Comparison of ENCODE assay signal across 25 cellular contexts in genomic region chr10:1213707-1214675, GRCh38.
"Had no signal": no experiment of that assay in that cellular context is flagged by ENCODE, and none has a peak within 500 bp of the region (broad histone marks: within the 10 kb centered on the region; RNA-seq: fewer than 3 reads in every experiment).

No MANE protein-coding gene starts in this region.

- H3K4me1 Mint-ChIP-seq: activated CD4-positive, alpha-beta T cell treated with anti-CD3 and anti-CD28 coated beads, Interleukin-2, amount 10 ng/mL, durations not matched to agents 7 days and 5 days had no signal

- H3K27me3 Mint-ChIP-seq: activated CD4-positive, alpha-beta memory T cell treated with anti-CD3 and anti-CD28 coated beads for 36 hours; activated CD4-positive, alpha-beta T cell treated with anti-CD3 and anti-CD28 coated beads, Interleukin-2, amount 10 ng/mL, durations not matched to agents 7 days and 5 days; activated naive CD8-positive, alpha-beta T cell had no signal

- H3K27me3 ChIP-seq: brain microvascular endothelial cell, cardiac muscle cell had no signal

- DNase-seq: activated CD4-positive, alpha-beta memory T cell treated with anti-CD3 and anti-CD28 coated beads for 36 hours; activated CD4-positive, alpha-beta T cell treated with anti-CD3 and anti-CD28 coated beads, Interleukin-2, amount 10 ng/mL, durations not matched to agents 7 days and 5 days; activated CD4-positive, CD25-positive, alpha-beta regulatory T cell treated with anti-CD3 and anti-CD28 coated beads, Interleukin-2, amount 50 U/mL, for 72 hours; activated CD8-positive, alpha-beta memory T cell treated with anti-CD3 and anti-CD28 coated beads for 24 hours; activated effector memory CD4-positive, alpha-beta T cell treated with anti-CD3 and anti-CD28 coated beads, Interleukin-2, amount 50 U/mL, for 16 hours; activated naive CD4-positive, alpha-beta T cell treated with anti-CD3 and anti-CD28 coated beads for 36 hours; activated T-cell treated with anti-CD3 and anti-CD28 coated beads, Interleukin-2, amount 50 U/mL, for 4 hours; brain microvascular endothelial cell; Karpas-422; MM.1S; NCI-H1105; NCI-H1436; NCI-H1694 treated with DMSO at 0.1 percent for 48 hours; NCI-H2029 treated with DMSO at 0.1 percent for 48 hours; NCI-H345; NCI-H510A; NCI-H526 treated with DMSO at 0.1 percent for 48 hours; NCI-H82; NK-92 treated with Interleukin-12 subunit alpha and Interleukin-12 subunit beta, amount 100 ng/mL, for 24 hours; OCI-M1; SHP77 treated with DMSO at 0.1 percent for 48 hours had no signal

- H3K4me3 ChIP-seq: cardiac muscle cell, K562 had no signal

- H3K27ac Mint-ChIP-seq: activated CD4-positive, alpha-beta memory T cell treated with anti-CD3 and anti-CD28 coated beads for 36 hours; activated CD4-positive, alpha-beta T cell treated with anti-CD3 and anti-CD28 coated beads, Interleukin-2, amount 10 ng/mL, durations not matched to agents 7 days and 5 days; activated naive CD4-positive, alpha-beta T cell treated with anti-CD3 and anti-CD28 coated beads for 36 hours; activated naive CD8-positive, alpha-beta T cell; T-helper 1 cell treated with Interleukin-12 subunit alpha and Interleukin-12 subunit beta and Interleukin-4 antibody, amounts not matched to agents 30 μg/mL and 1 μg/mL, for 36 hours had no signal

- H3K36me3 ChIP-seq: brain microvascular endothelial cell, cardiac muscle cell had no signal

- H3K9me3 Mint-ChIP-seq: activated CD4-positive, alpha-beta memory T cell treated with anti-CD3 and anti-CD28 coated beads for 36 hours; activated CD4-positive, alpha-beta T cell treated with anti-CD3 and anti-CD28 coated beads, Interleukin-2, amount 10 ng/mL, durations not matched to agents 7 days and 5 days; activated naive CD4-positive, alpha-beta T cell treated with anti-CD3 and anti-CD28 coated beads for 36 hours; activated T-cell treated with anti-CD3 and anti-CD28 coated beads, Interleukin-2, amount 50 U/mL, for 4 hours; T-helper 1 cell treated with Interleukin-12 subunit alpha and Interleukin-12 subunit beta and Interleukin-4 antibody, amounts not matched to agents 30 μg/mL and 1 μg/mL, for 36 hours had no signal

- H3K27ac ChIP-seq: brain microvascular endothelial cell, cardiac muscle cell had no signal

- H3K36me3 Mint-ChIP-seq: activated CD4-positive, alpha-beta memory T cell treated with anti-CD3 and anti-CD28 coated beads for 36 hours; activated naive CD8-positive, alpha-beta T cell had no signal

- H3K4me3 Mint-ChIP-seq: activated CD4-positive, alpha-beta memory T cell treated with anti-CD3 and anti-CD28 coated beads for 36 hours; activated CD4-positive, alpha-beta T cell treated with anti-CD3 and anti-CD28 coated beads, Interleukin-2, amount 10 ng/mL, durations not matched to agents 7 days and 5 days; activated naive CD4-positive, alpha-beta T cell treated with anti-CD3 and anti-CD28 coated beads for 36 hours; activated naive CD8-positive, alpha-beta T cell; activated T-cell treated with anti-CD3 and anti-CD28 coated beads, Interleukin-2, amount 50 U/mL, for 4 hours; T-helper 1 cell treated with Interleukin-12 subunit alpha and Interleukin-12 subunit beta and Interleukin-4 antibody, amounts not matched to agents 30 μg/mL and 1 μg/mL, for 36 hours had no signal
